ENCODE assay signal across 11 cellular contexts in genomic region chr1:156963621-156964020, GRCh38. TPM values are rescaled to one million over a fixed set of nuclear protein-coding genes. Genes with fewer than 3 reads are reported as not detected.
A peak's percentile ranks its signal among the peaks of the same experiment; 100 is the strongest.
DNase-seq lines count a peak whose midpoint lies in the region; ATAC-seq and TF ChIP-seq lines count a peak whose summit lies in the region.
"Had no signal": no experiment of that assay in that cellular context is flagged by ENCODE, and none has a peak within 500 bp of the region (broad histone marks: within the 10 kb centered on the region; RNA-seq: fewer than 3 reads in every experiment).

No MANE protein-coding gene starts in this region.

- H3K4me1 Mint-ChIP-seq in T-helper 17 cell, result peaks cover 25% of the 10 kb centered on the region
- peaks cover 23% of the 10 kb centered on the region for H3K4me1 Mint-ChIP-seq in activated naive CD8-positive, alpha-beta T cell treated with anti-CD3 and anti-CD28 coated beads, Interleukin-2, amount 50 U/mL, for 24 hours

- TF ChIP-seq CTCF in GM10266 (IDR thresholded peaks at IDR 0.05; ENCODE audit: control insufficient read depth, insufficient read depth, low read depth, missing control alignments), result no peak

- peak overlapping the region; percentile 86 for H3K4me3 Mint-ChIP-seq in T-helper 17 cell
- peak overlapping the region; percentile 56 for H3K4me3 Mint-ChIP-seq in activated naive CD8-positive, alpha-beta T cell treated with anti-CD3 and anti-CD28 coated beads, Interleukin-2, amount 50 U/mL, for 24 hours

- H3K27ac Mint-ChIP-seq in T-helper 17 cell, result peak overlapping the region; percentile 79
- no peak overlapping the region for H3K27ac Mint-ChIP-seq in activated naive CD8-positive, alpha-beta T cell treated with anti-CD3 and anti-CD28 coated beads, Interleukin-2, amount 50 U/mL, for 24 hours

- no peaks in the 10 kb centered on the region for H3K9me3 ChIP-seq in T-helper 17 cell (ENCODE audit: control insufficient read depth, low read length, poor library complexity, severe bottlenecking)

- no peaks in the 10 kb centered on the region for H3K9me3 Mint-ChIP-seq in activated naive CD8-positive, alpha-beta T cell treated with anti-CD3 and anti-CD28 coated beads, Interleukin-2, amount 50 U/mL, for 24 hours

- ATAC-seq in T-helper 17 cell (peak; percentile 74), GM19035 (IDR thresholded peaks at IDR 0.05; ENCODE audit: unreplicated experiment) (no peak)
- peak; percentile 40 for ATAC-seq in activated naive CD8-positive, alpha-beta T cell treated with anti-CD3 and anti-CD28 coated beads, Interleukin-2, amount 50 U/mL, for 24 hours
- ATAC-seq: HCT116 had no signal

- peaks cover 11% of the 10 kb centered on the region for H3K27me3 Mint-ChIP-seq in T-helper 17 cell
- peaks cover 4% of the 10 kb centered on the region for H3K27me3 Mint-ChIP-seq in activated naive CD8-positive, alpha-beta T cell treated with anti-CD3 and anti-CD28 coated beads, Interleukin-2, amount 50 U/mL, for 24 hours

- peaks cover 8% of the 10 kb centered on the region for H3K36me3 Mint-ChIP-seq in T-helper 17 cell (ENCODE audit: low read depth)
- H3K36me3 Mint-ChIP-seq in activated naive CD8-positive, alpha-beta T cell treated with anti-CD3 and anti-CD28 coated beads, Interleukin-2, amount 50 U/mL, for 24 hours (ENCODE audit: low read depth), result no peaks in the 10 kb centered on the region

- DNase-seq in EH (ENCODE audit: low read depth) (peak; percentile 24), T-helper 17 cell (no peak), NCI-H1436 (lab: John Stamatoyannopoulos, UW) (no peak), GM10266 (ENCODE audit: extremely low spot score) (no peak), GDM1 (lab: John Stamatoyannopoulos, UW) (no peak)
- DNase-seq in activated naive CD8-positive, alpha-beta T cell treated with anti-CD3 and anti-CD28 coated beads, Interleukin-2, amount 50 U/mL, for 24 hours, result peak; percentile 29
- peak; percentile 49 for DNase-seq in stimulated activated CD4-positive, alpha-beta T cell treated with anti-CD3 and anti-CD28 coated beads, Interleukin-15, amount 100 ng/mL, for 24 hours
- DNase-seq: NCI-H1048 had no signal

RNA-seq across cellular contexts. Expression of gene LRRC71, which starts 43.2 kb away (rescaled TPM):
- total RNA-seq in T-helper 17 cell, result not detected
- total RNA-seq: activated CD8-positive, alpha-beta memory T cell treated with anti-CD3 and anti-CD28 coated beads for 36 hours had no signal

Comparison
In these comparisons a context has a peak if more than half of its experiments do, and no peak if none do; other contexts are left out.
1. DNase-seq: peak in EH (single experiment), activated naive CD8-positive, alpha-beta T cell treated with anti-CD3 and anti-CD28 coated beads, Interleukin-2, amount 50 U/mL, for 24 hours (single experiment) and stimulated activated CD4-positive, alpha-beta T cell treated with anti-CD3 and anti-CD28 coated beads, Interleukin-15, amount 100 ng/mL, for 24 hours (single experiment); none in T-helper 17 cell (0 of 3), NCI-H1436 (single experiment), GM10266 (single experiment) and GDM1 (single experiment).